In the genomic region with DNA sequence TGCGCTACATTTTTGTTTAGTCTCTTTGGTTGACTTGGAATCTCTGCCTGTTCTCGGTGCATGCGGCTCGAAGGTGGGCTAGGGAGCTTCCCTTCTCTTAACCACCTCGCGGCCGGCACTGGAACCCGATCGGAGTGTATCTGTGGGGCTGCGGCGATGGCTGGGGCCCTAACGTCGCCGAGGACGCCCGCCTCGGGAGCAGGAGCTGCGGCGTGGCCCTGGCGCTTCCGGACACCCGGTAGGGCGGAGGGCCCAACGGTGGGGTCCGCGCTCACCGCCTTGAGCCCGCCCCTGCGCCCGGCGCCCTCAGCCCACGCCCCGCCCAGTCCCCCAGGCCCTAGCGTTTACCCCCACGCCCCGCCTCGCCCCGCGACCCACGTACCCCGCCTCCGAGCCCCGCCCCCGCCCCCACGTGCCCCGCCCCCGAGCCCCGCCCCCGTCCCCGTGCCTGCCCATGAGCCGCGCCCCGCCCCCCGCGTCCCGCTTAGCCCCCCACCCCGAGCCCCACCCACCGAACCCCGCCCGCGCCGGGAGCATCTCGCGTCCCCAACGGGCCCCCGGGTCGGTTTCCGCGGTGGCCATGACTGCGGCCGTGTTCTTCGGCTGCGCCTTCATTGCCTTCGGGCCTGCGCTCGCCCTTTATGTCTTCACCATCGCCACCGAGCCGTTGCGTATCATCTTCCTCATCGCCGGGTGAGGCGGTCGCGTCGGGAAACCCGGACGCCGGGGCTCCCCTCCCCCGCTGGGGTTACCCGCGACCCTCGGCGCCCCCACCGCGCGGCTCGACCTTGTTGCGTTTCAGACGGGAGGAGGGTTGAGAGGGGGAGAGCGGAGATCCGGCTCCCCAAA, we compare ENCODE assay signal across 8 cellular contexts. TPM values are rescaled to one million over a fixed set of nuclear protein-coding genes. Genes with fewer than 3 reads are reported as not detected.
DNase-seq lines count a peak whose midpoint lies in the region; ATAC-seq, FAIRE-seq and TF ChIP-seq lines count a peak whose summit lies in the region.

Gene APH1B (plus strand): TSS at position 562 of the 849 bp plus-strand sequence. CDS start 19 bp downstream, at position 581.

- TF ChIP-seq CTCF in BE2C (IDR thresholded peaks at IDR 0.05; ENCODE audit: low read depth, low read length) (no peak), mucosa of descending colon (IDR thresholded peaks at IDR 0.05) (no peak)

- DNase-seq in BE2C: peak; percentile 87
- peak; percentile 63 for DNase-seq in GM19239 (ENCODE audit: insufficient read length, low spot score)
- DNase-seq in NT2/D1 (ENCODE audit: low read depth, low spot score): peak; percentile 63
- peak; percentile 84 for DNase-seq in activated CD8-positive, alpha-beta memory T cell treated with anti-CD3 and anti-CD28 coated beads, Interleukin-2, amount 50 U/mL, for 48 hours
- DNase-seq in epidermal melanocyte (ENCODE audit: insufficient read length, low spot score): peak; percentile 53
- DNase-seq in mucosa of descending colon: peak; percentile 82 to 90 (median 88)
- DNase-seq in stimulated activated CD8-positive, alpha-beta memory T cell treated with anti-CD3 and anti-CD28 coated beads, Interleukin-4, amount 100 ng/mL, for 24 hours (ENCODE audit: low read depth): peak; percentile 63

- no peaks in the 10 kb centered on the region for H3K9me3 ChIP-seq in BE2C
- H3K9me3 ChIP-seq in NT2/D1 (ENCODE audit: insufficient read depth, low read length): peaks cover 4% of the 10 kb centered on the region; the same call in 1 of the 2 replicates
- no peaks in the 10 kb centered on the region for H3K9me3 ChIP-seq in mucosa of descending colon

- no peak for FAIRE-seq in GM19239 (lab: Jason Lieb, UNC)

- H3K4me3 ChIP-seq in BE2C (ENCODE audit: low read depth, low read length) (peak within 1 kb of the TSS; percentile 69), NT2/D1 (ENCODE audit: insufficient read length, low read depth) (peak within 1 kb of the TSS; percentile 66), mucosa of descending colon (peak within 1 kb of the TSS; percentile 33)

- no peaks in the 10 kb centered on the region for H3K36me3 ChIP-seq in BE2C
- H3K36me3 ChIP-seq in NT2/D1 (ENCODE audit: insufficient read depth, insufficient read length, low read length): peaks cover 4% of the 10 kb centered on the region
- no peaks in the 10 kb centered on the region for H3K36me3 ChIP-seq in mucosa of descending colon (ENCODE audit: low read depth)

- intact Hi-C loops in mucosa of descending colon (cut with DNase I, micrococcal nuclease): no loop called here

- H3K4me1 ChIP-seq in BE2C: no peaks in the 10 kb centered on the region; the same call in 1 of the 2 replicates
- no peaks in the 10 kb centered on the region for H3K4me1 ChIP-seq in NT2/D1 (ENCODE audit: insufficient read depth, insufficient read length)
- no peaks in the 10 kb centered on the region for H3K4me1 ChIP-seq in mucosa of descending colon (ENCODE audit: low read depth)

- H3K9ac ChIP-seq in NT2/D1 (ENCODE audit: insufficient read length, low read depth): peak within 1 kb of the TSS; percentile 70

- H3K27me3 ChIP-seq in BE2C (no peaks in the 10 kb centered on the region), NT2/D1 (ENCODE audit: insufficient read depth, insufficient read length) (peaks cover 5% of the 10 kb centered on the region)

- peak; percentile 45 for ATAC-seq in HG03565 (IDR thresholded peaks at IDR 0.05; ENCODE audit: unreplicated experiment)
- ATAC-seq in mucosa of descending colon: peak; percentile 91

RNA-seq across cellular contexts. Expression of gene APH1B, which starts in this region (rescaled TPM):
- polyA plus RNA-seq in BE2C (2012; ENCODE audit: insufficient read depth, insufficient read length, low read depth): 0.96 TPM
- total RNA-seq in mucosa of descending colon: 10 to 100 TPM in 2 of 3 donors, 1 to 10 TPM in 1; 6.1 to 12.7 (median 11.4) TPM

Comparison
In these comparisons a context has a peak if more than half of its experiments do, and no peak if none do; other contexts are left out.
1. Peak in every context shown above with its lines: DNase-seq, ATAC-seq and H3K4me3 ChIP-seq.